ENCODE assay signal across 8 cellular contexts in genomic region chr6:144581807-144582537, GRCh38.
DNase-seq lines count a peak whose midpoint lies in the region; ATAC-seq and TF ChIP-seq lines count a peak whose summit lies in the region.

No MANE protein-coding gene starts in this region.

- no peak for ATAC-seq in HG03442 (IDR thresholded peaks at IDR 0.05; ENCODE audit: unreplicated experiment)

- no peaks in the 10 kb centered on the region for H3K9me3 Mint-ChIP-seq in activated CD4-positive, alpha-beta memory T cell treated with anti-CD3 and anti-CD28 coated beads for 36 hours

- H3K27me3 Mint-ChIP-seq in activated CD4-positive, alpha-beta memory T cell treated with anti-CD3 and anti-CD28 coated beads for 36 hours = no peaks in the 10 kb centered on the region

- H3K36me3 ChIP-seq in sigmoid colon = no peaks in the 10 kb centered on the region

- POLR2A ChIA-PET in activated CD4-positive, alpha-beta memory T cell treated with anti-CD3 and anti-CD28 coated beads for 36 hours (lab: Charles Lee) = no interaction called here

- no peak overlapping the region for H3K27ac Mint-ChIP-seq in activated CD4-positive, alpha-beta memory T cell treated with anti-CD3 and anti-CD28 coated beads for 36 hours

- H3K4me1 ChIP-seq in sigmoid colon = peaks cover 0 to 35% (median 10%) of the 10 kb centered on the region in 4 donors

- peaks cover 9% of the 10 kb centered on the region for H3K36me3 Mint-ChIP-seq in activated CD4-positive, alpha-beta memory T cell treated with anti-CD3 and anti-CD28 coated beads for 36 hours

- peaks cover 29% of the 10 kb centered on the region for H3K4me1 Mint-ChIP-seq in activated CD4-positive, alpha-beta memory T cell treated with anti-CD3 and anti-CD28 coated beads for 36 hours (ENCODE audit: low read depth)

- no peaks in the 10 kb centered on the region for H3K27me3 ChIP-seq in sigmoid colon

- no peak for TF ChIP-seq EP300 in sigmoid colon (IDR thresholded peaks at IDR 0.05)

- H3K4me3 Mint-ChIP-seq in activated CD4-positive, alpha-beta memory T cell treated with anti-CD3 and anti-CD28 coated beads for 36 hours = no peak overlapping the region

- H3K27ac ChIP-seq in sigmoid colon = no peak overlapping the region

- CTCF ChIA-PET in activated CD4-positive, alpha-beta memory T cell treated with anti-CD3 and anti-CD28 coated beads for 36 hours (lab: Charles Lee) = interaction anchor here (0.6 to 5.7 kb wide), 8 partner anchors 10 to 1052 kb away, joined by 3 to 27 read pairs (median 3); no protein-coding TSS in a partner anchor

- no peak for TF ChIP-seq POLR2A in sigmoid colon (IDR thresholded peaks at IDR 0.05)

- intact Hi-C loops in activated CD4-positive, alpha-beta memory T cell treated with anti-CD3 and anti-CD28 coated beads for 36 hours (cut with micrococcal nuclease) = loop anchor here (2.0 to 5.0 kb wide), 5 partner anchors 21 to 633 kb away; no protein-coding TSS in a partner anchor
- intact Hi-C loops in sigmoid colon (cut with DNase I) = loop anchor here (5.0 kb wide), 1 partner anchor 1050 kb away; no protein-coding TSS in a partner anchor

- 49 to 73% methylated on average over 5 of the region's 5 CpGs for WGBS in sigmoid colon, 2 donors

- no peaks in the 10 kb centered on the region for H3K9me3 ChIP-seq in sigmoid colon

- no peak overlapping the region for H3K4me3 ChIP-seq in sigmoid colon

- DNase-seq in NCI-H2029 (lab: John Stamatoyannopoulos, UW) (peak; percentile 1), NCI-H2029 treated with DMSO at 0.1 percent for 48 hours (lab: John Stamatoyannopoulos, UW) (no peak), NAMALWA (ENCODE audit: low spot score) (peak; percentile 62), germinal center (ENCODE audit: low spot score) (peak; percentile 4), sigmoid colon (no peak), NCI-H226 (no peak)
- peak; percentile 25 for DNase-seq in activated CD4-positive, alpha-beta memory T cell treated with anti-CD3 and anti-CD28 coated beads for 36 hours

- TF ChIP-seq CTCF in sigmoid colon (IDR thresholded peaks at IDR 0.05) = peak in 3 of 4 experiments; percentile 26 to 35 (median 33)

Comparison
In these comparisons a context has a peak if more than half of its experiments do, and no peak if none do; other contexts are left out.
1. DNase-seq: peak in NCI-H2029 (single experiment), NAMALWA (single experiment), activated CD4-positive, alpha-beta memory T cell treated with anti-CD3 and anti-CD28 coated beads for 36 hours (single experiment) and germinal center (single experiment); none in NCI-H2029 treated with DMSO at 0.1 percent for 48 hours (single experiment), sigmoid colon (single experiment) and NCI-H226 (single experiment).